In the genomic region with DNA sequence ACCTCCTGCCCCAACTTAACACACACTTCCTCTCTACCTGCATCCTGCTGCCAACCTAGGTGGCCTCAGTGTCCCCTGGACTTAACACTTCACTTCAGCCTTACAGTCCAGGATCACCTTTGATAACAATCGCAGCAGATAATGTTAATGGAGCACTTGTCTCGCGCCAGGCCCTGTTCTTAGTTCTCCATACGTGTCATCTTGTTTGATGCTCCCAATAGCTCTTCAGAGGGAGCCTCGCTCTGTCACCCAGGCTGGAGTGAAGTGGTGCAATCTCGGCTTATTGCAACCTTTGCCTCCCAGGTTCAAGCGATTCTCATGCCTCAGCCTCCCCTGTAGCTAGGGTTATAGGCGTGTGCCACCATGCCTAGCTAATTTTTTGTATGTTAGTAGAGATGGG, we compare ENCODE assay signal across 21 cellular contexts.
DNase-seq lines count a peak whose midpoint lies in the region; ATAC-seq lines count a peak whose summit lies in the region.
"Had no signal": no experiment of that assay in that cellular context is flagged by ENCODE, and none has a peak within 500 bp of the region (broad histone marks: within the 10 kb centered on the region; RNA-seq: fewer than 3 reads in every experiment).

No MANE protein-coding gene starts in this region.

- no peaks in the 10 kb centered on the region for H3K27me3 ChIP-seq in BLaER1 treated with 17β-estradiol and CSF1 and Interleukin-3, amounts not matched to agents 10 nM and 100 nM

- H3K27ac ChIP-seq in BLaER1 treated with 17β-estradiol and CSF1 and Interleukin-3, amounts not matched to agents 10 nM and 100 nM: no peak overlapping the region
- H3K27ac ChIP-seq: C4-2B had no signal

- H3K4me2 ChIP-seq in BLaER1 treated with 17β-estradiol and CSF1 and Interleukin-3, amounts not matched to agents 10 nM and 100 nM: peak overlapping the region in 7 of 11 experiments; percentile 60 to 92 (median 64); a peak in 13 of 22 replicates

- H3K4me3 ChIP-seq in BLaER1 treated with 17β-estradiol and CSF1 and Interleukin-3, amounts not matched to agents 10 nM and 100 nM: no peak overlapping the region
- H3K4me3 ChIP-seq: GM12878 had no signal

- intact Hi-C loops in posterior vena cava (cut with DNase I): no loop called here

- no peaks in the 10 kb centered on the region for H3K9me3 ChIP-seq in BLaER1 treated with 17β-estradiol and CSF1 and Interleukin-3, amounts not matched to agents 10 nM and 100 nM (replicated peaks in 1 of 11)
- H3K9me3 ChIP-seq: Caco-2 had no signal

- DNase-seq in mesenteric fat pad (ENCODE audit: low spot score) (peak; percentile 41), posterior vena cava (ENCODE audit: low spot score) (peak; percentile 47), AG20443 (ENCODE audit: low spot score) (no peak), DMS153 (lab: John Stamatoyannopoulos, UW) (no peak), OCI-M1 (lab: John Stamatoyannopoulos, UW) (no peak)
- DNase-seq: 8988T; ACHN; AML-193; Calu3; CD4-positive, alpha-beta T cell; CD8-positive, alpha-beta T cell; DMS53; DMS79; DND-41; EL; GDM1 had no signal

- peaks cover 17 to 57% (median 34%) of the 10 kb centered on the region in 10 experiments; a peak in 19 of 20 replicates for H3K4me1 ChIP-seq in BLaER1 treated with 17β-estradiol and CSF1 and Interleukin-3, amounts not matched to agents 10 nM and 100 nM

- H3K36me3 ChIP-seq in BLaER1 treated with 17β-estradiol and CSF1 and Interleukin-3, amounts not matched to agents 10 nM and 100 nM: no peaks in the 10 kb centered on the region

- H4K20me1 ChIP-seq in BLaER1 treated with 17β-estradiol and CSF1 and Interleukin-3, amounts not matched to agents 10 nM and 100 nM: no peaks in the 10 kb centered on the region

- no peak for ATAC-seq in HG03139 (IDR thresholded peaks at IDR 0.05; ENCODE audit: unreplicated experiment)
- ATAC-seq: CD8-positive, alpha-beta T cell had no signal

- H3K9ac ChIP-seq in BLaER1 treated with 17β-estradiol and CSF1 and Interleukin-3, amounts not matched to agents 10 nM and 100 nM: no peak overlapping the region

Comparison
In these comparisons a context has a peak if more than half of its experiments do, and no peak if none do; other contexts are left out.
1. DNase-seq: peak in mesenteric fat pad (single experiment) and posterior vena cava (single experiment); none in AG20443 (single experiment), DMS153 (single experiment) and OCI-M1 (single experiment).